Comparison of ENCODE assay signal across 28 cellular contexts in the genomic region with DNA sequence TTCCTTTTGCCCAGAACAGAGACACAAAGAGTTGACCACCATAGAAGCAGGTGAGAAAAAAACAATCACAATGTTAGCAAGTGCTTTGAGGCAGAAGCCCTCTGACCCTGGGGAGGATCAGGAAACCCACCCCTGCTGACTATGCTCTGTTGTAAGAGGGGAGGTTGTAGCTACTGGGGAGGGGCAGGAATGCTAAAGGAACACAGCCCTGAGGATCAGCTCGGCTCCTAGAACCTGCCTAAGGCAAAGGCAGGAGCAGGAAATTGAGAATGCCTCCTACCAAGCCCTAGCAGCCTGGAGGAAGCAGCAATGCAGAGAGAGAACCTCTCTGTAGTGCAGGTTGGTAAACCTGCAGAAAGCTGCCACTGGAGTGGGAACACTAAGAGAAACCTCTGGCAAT.
"Had no signal": no experiment of that assay in that cellular context is flagged by ENCODE, and none has a peak within 500 bp of the region (broad histone marks: within the 10 kb centered on the region; RNA-seq: fewer than 3 reads in every experiment).

No MANE protein-coding gene starts in this region.

- DNase-seq: activated CD4-positive, alpha-beta memory T cell treated with anti-CD3 and anti-CD28 coated beads for 36 hours; activated CD4-positive, alpha-beta T cell treated with anti-CD3 and anti-CD28 coated beads, Interleukin-2, amount 10 ng/mL, durations not matched to agents 24 days and 14 days; activated CD4-positive, CD25-positive, alpha-beta regulatory T cell treated with anti-CD3 and anti-CD28 coated beads, Interleukin-2, amount 50 U/mL, for 72 hours; activated CD8-positive, alpha-beta memory T cell treated with anti-CD3 and anti-CD28 coated beads, Interleukin-2, amount 50 U/mL, for 48 hours; activated naive CD8-positive, alpha-beta T cell treated with anti-CD3 and anti-CD28 coated beads, Interleukin-2, amount 50 U/mL, for 24 hours; activated T-cell treated with anti-CD3 and anti-CD28 coated beads, Interleukin-2, amount 50 U/mL, for 24 hours; amygdala; caudate nucleus; cortex of kidney; esophagus squamous epithelium; foreskin melanocyte; heart right ventricle; kidney; left colon; mammary epithelial cell; midbrain; naive thymus-derived CD4-positive, alpha-beta T cell; right cardiac atrium; spleen; stimulated activated naive CD4-positive, alpha-beta T cell treated with Interleukin-2 at 50 U/mL for 16 hours; T1000; testis; transverse colon; WERI-Rb-1 had no signal

- ATAC-seq: activated naive CD8-positive, alpha-beta T cell treated with anti-CD3 and anti-CD28 coated beads, Interleukin-2, amount 50 U/mL, for 24 hours; heart right ventricle; left colon; naive thymus-derived CD4-positive, alpha-beta T cell; right cardiac atrium had no signal

- H3K36me3 ChIP-seq: esophagus squamous epithelium, heart right ventricle, spleen, transverse colon, WERI-Rb-1 had no signal

- H3K27ac Mint-ChIP-seq: activated CD4-positive, alpha-beta memory T cell treated with anti-CD3 and anti-CD28 coated beads for 36 hours; activated CD4-positive, alpha-beta T cell treated with anti-CD3 and anti-CD28 coated beads, Interleukin-2, amount 10 ng/mL, durations not matched to agents 24 days and 14 days; activated naive CD4-positive, alpha-beta T cell treated with anti-CD3 and anti-CD28 coated beads, Interleukin-2, amount 50 U/mL, for 24 hours; activated naive CD8-positive, alpha-beta T cell treated with anti-CD3 and anti-CD28 coated beads, Interleukin-2, amount 50 U/mL, for 24 hours; activated T-cell treated with anti-CD3 and anti-CD28 coated beads, Interleukin-2, amount 50 U/mL, for 24 hours; activated T-helper 2 cell treated with anti-CD3 and anti-CD28 coated beads, Interferon-gamma antibody, Interleukin-2, Interleukin-4, amounts not matched to agents 10 μg/mL and 5 μg/mL and 100 μg/mL, durations not matched to agents 14 hours and 24 hours and 36 hours; naive thymus-derived CD4-positive, alpha-beta T cell; T-helper 1 cell treated with Interleukin-12 subunit alpha and Interleukin-12 subunit beta and Interleukin-4 antibody, amounts not matched to agents 30 μg/mL and 1 μg/mL, for 36 hours had no signal

- H3K27me3 Mint-ChIP-seq: activated CD4-positive, alpha-beta memory T cell treated with anti-CD3 and anti-CD28 coated beads for 36 hours; activated CD4-positive, alpha-beta T cell treated with anti-CD3 and anti-CD28 coated beads, Interleukin-2, amount 10 ng/mL, durations not matched to agents 24 days and 14 days; activated naive CD4-positive, alpha-beta T cell treated with anti-CD3 and anti-CD28 coated beads, Interleukin-2, amount 50 U/mL, for 24 hours; activated naive CD8-positive, alpha-beta T cell treated with anti-CD3 and anti-CD28 coated beads, Interleukin-2, amount 50 U/mL, for 24 hours; activated T-cell treated with anti-CD3 and anti-CD28 coated beads, Interleukin-2, amount 50 U/mL, for 24 hours had no signal

- H3K4me3 Mint-ChIP-seq: activated CD4-positive, alpha-beta memory T cell treated with anti-CD3 and anti-CD28 coated beads for 36 hours; activated CD4-positive, alpha-beta T cell treated with anti-CD3 and anti-CD28 coated beads, Interleukin-2, amount 10 ng/mL, durations not matched to agents 24 days and 14 days; activated naive CD4-positive, alpha-beta T cell treated with anti-CD3 and anti-CD28 coated beads, Interleukin-2, amount 50 U/mL, for 24 hours; activated naive CD8-positive, alpha-beta T cell treated with anti-CD3 and anti-CD28 coated beads, Interleukin-2, amount 50 U/mL, for 24 hours; activated T-cell treated with anti-CD3 and anti-CD28 coated beads, Interleukin-2, amount 50 U/mL, for 24 hours; naive thymus-derived CD4-positive, alpha-beta T cell; neural crest cell; T-helper 1 cell treated with Interleukin-12 subunit alpha and Interleukin-12 subunit beta and Interleukin-4 antibody, amounts not matched to agents 30 μg/mL and 1 μg/mL, for 36 hours had no signal

- H3K4me1 Mint-ChIP-seq: activated CD4-positive, alpha-beta T cell treated with anti-CD3 and anti-CD28 coated beads, Interleukin-2, amount 10 ng/mL, durations not matched to agents 24 days and 14 days; activated naive CD4-positive, alpha-beta T cell treated with anti-CD3 and anti-CD28 coated beads, Interleukin-2, amount 50 U/mL, for 24 hours; activated naive CD8-positive, alpha-beta T cell treated with anti-CD3 and anti-CD28 coated beads, Interleukin-2, amount 50 U/mL, for 24 hours; naive thymus-derived CD4-positive, alpha-beta T cell had no signal

- H3K9me3 ChIP-seq: esophagus squamous epithelium, heart right ventricle, spleen, testis, transverse colon had no signal

- H3K27ac ChIP-seq: esophagus squamous epithelium, heart right ventricle, spleen, testis, transverse colon, WERI-Rb-1 had no signal

- H3K27me3 ChIP-seq: esophagus squamous epithelium, heart right ventricle, spleen, testis, transverse colon had no signal

- H3K9me3 Mint-ChIP-seq: activated CD4-positive, alpha-beta memory T cell treated with anti-CD3 and anti-CD28 coated beads for 36 hours; activated CD4-positive, alpha-beta T cell treated with anti-CD3 and anti-CD28 coated beads, Interleukin-2, amount 10 ng/mL, durations not matched to agents 24 days and 14 days; activated naive CD4-positive, alpha-beta T cell treated with anti-CD3 and anti-CD28 coated beads, Interleukin-2, amount 50 U/mL, for 24 hours; activated naive CD8-positive, alpha-beta T cell treated with anti-CD3 and anti-CD28 coated beads, Interleukin-2, amount 50 U/mL, for 24 hours; activated T-cell treated with anti-CD3 and anti-CD28 coated beads, Interleukin-2, amount 50 U/mL, for 24 hours; activated T-helper 2 cell treated with anti-CD3 and anti-CD28 coated beads, Interferon-gamma antibody, Interleukin-2, Interleukin-4, amounts not matched to agents 10 μg/mL and 5 μg/mL and 100 μg/mL, durations not matched to agents 14 hours and 24 hours and 36 hours; T-helper 1 cell treated with Interleukin-12 subunit alpha and Interleukin-12 subunit beta and Interleukin-4 antibody, amounts not matched to agents 30 μg/mL and 1 μg/mL, for 36 hours had no signal

- H3K4me1 ChIP-seq: esophagus squamous epithelium, heart right ventricle, spleen, testis, transverse colon had no signal

- H3K36me3 Mint-ChIP-seq: activated CD4-positive, alpha-beta memory T cell treated with anti-CD3 and anti-CD28 coated beads for 36 hours; activated naive CD4-positive, alpha-beta T cell treated with anti-CD3 and anti-CD28 coated beads, Interleukin-2, amount 50 U/mL, for 24 hours; naive thymus-derived CD4-positive, alpha-beta T cell had no signal

- H3K4me3 ChIP-seq: esophagus squamous epithelium, heart right ventricle, spleen, testis, transverse colon had no signal
